10 cellular contexts compared by ENCODE assay signal in genomic region chr3:13002398-13003124, GRCh38.
DNase-seq lines count a peak whose midpoint lies in the region; ATAC-seq and TF ChIP-seq lines count a peak whose summit lies in the region.
"Had no signal": no experiment of that assay in that cellular context is flagged by ENCODE, and none has a peak within 500 bp of the region (broad histone marks: within the 10 kb centered on the region; RNA-seq: fewer than 3 reads in every experiment).

No MANE protein-coding gene starts in this region.

- intact Hi-C loops in mammary epithelial cell (cut with micrococcal nuclease): no loop called here
- intact Hi-C loops in breast epithelium (cut with DNase I; ENCODE audit: low total_unique reads): no loop called here

- H3K36me3 Mint-ChIP-seq in T-helper 1 cell treated with Interleukin-12 subunit alpha and Interleukin-12 subunit beta and Interleukin-4 antibody, amounts not matched to agents 30 μg/mL and 1 μg/mL, for 36 hours (ENCODE audit: low read depth): peaks cover 30% of the 10 kb centered on the region
- H3K36me3 Mint-ChIP-seq in mesothelial cell of epicardium: no peaks in the 10 kb centered on the region

- H3K27ac ChIP-seq in mammary epithelial cell (ENCODE audit: insufficient read depth, low read depth, low read length) (no peak overlapping the region), breast epithelium (no peak overlapping the region)

- WGBS in mammary epithelial cell (ENCODE audit: low coverage, missing lambda C conversion rate): 86% methylated on average over 2 of the region's 2 CpGs

- BruUV-seq in mammary epithelial cell (replicated peaks; lab: Mats Ljungman, UMichigan): TSS peak; percentile 98

- H3K4me3 ChIP-seq in mammary epithelial cell (replicated peaks in 1 of 3; ENCODE audit: insufficient read depth in 1 of 3, low read depth in 2 of 3, low read length in 3 of 3) (no peak overlapping the region), breast epithelium (no peak overlapping the region)

- peak; percentile 39 for ATAC-seq in HG03045 (IDR thresholded peaks at IDR 0.05; ENCODE audit: unreplicated experiment)

- H3K79me2 ChIP-seq in mammary epithelial cell (ENCODE audit: insufficient read depth, low read length): no peaks in the 10 kb centered on the region

- no peaks in the 10 kb centered on the region for H4K20me1 ChIP-seq in mammary epithelial cell (ENCODE audit: insufficient read depth, low read length)

- TF ChIP-seq CTCF in mammary epithelial cell (conservative IDR thresholded peaks at IDR 0.05 in 1 of 2, IDR thresholded peaks at IDR 0.05 in 1 of 2; ENCODE audit: extremely low read depth in 1 of 2, insufficient read depth in 1 of 2, low read depth in 1 of 2, low read length in 2 of 2) (no peak), breast epithelium (IDR thresholded peaks at IDR 0.05) (no peak), mesothelial cell of epicardium (IDR thresholded peaks at IDR 0.05; ENCODE audit: unreplicated experiment) (no peak)

- H3K36me3 ChIP-seq in mammary epithelial cell (ENCODE audit: insufficient read depth, low read length) (no peaks in the 10 kb centered on the region), breast epithelium (no peaks in the 10 kb centered on the region)

- H2AFZ ChIP-seq in mammary epithelial cell (ENCODE audit: low read depth, low read length): no peak overlapping the region

- H3K4me2 ChIP-seq in mammary epithelial cell (ENCODE audit: insufficient read depth, low read depth, low read length): no peak overlapping the region

- in situ Hi-C loops in mammary epithelial cell (cut with MboI; ENCODE audit: low sequenced_read_pairs in 2 of 2): no loop called here

- peak overlapping the region; percentile 61 for H3K27ac Mint-ChIP-seq in T-helper 1 cell treated with Interleukin-12 subunit alpha and Interleukin-12 subunit beta and Interleukin-4 antibody, amounts not matched to agents 30 μg/mL and 1 μg/mL, for 36 hours
- no peak overlapping the region for H3K27ac Mint-ChIP-seq in mesothelial cell of epicardium

- CTCF ChIA-PET in mammary epithelial cell (lab: Charles Lee; ENCODE audit: low non-redundant PET): no interaction called here

- H3K4me1 ChIP-seq in mammary epithelial cell (ENCODE audit: insufficient read depth, low read length) (no peaks in the 10 kb centered on the region), breast epithelium (no peaks in the 10 kb centered on the region)

- dilution Hi-C loops in mammary epithelial cell (cut with HindIII; ENCODE audit: low sequenced_read_pairs): no loop called here

- H3K4me1 Mint-ChIP-seq in T-helper 1 cell treated with Interleukin-12 subunit alpha and Interleukin-12 subunit beta and Interleukin-4 antibody, amounts not matched to agents 30 μg/mL and 1 μg/mL, for 36 hours (ENCODE audit: low read depth): peaks cover 42% of the 10 kb centered on the region
- peaks cover 6% of the 10 kb centered on the region for H3K4me1 Mint-ChIP-seq in mesothelial cell of epicardium

- no peaks in the 10 kb centered on the region for H3K9me3 Mint-ChIP-seq in T-helper 1 cell treated with Interleukin-12 subunit alpha and Interleukin-12 subunit beta and Interleukin-4 antibody, amounts not matched to agents 30 μg/mL and 1 μg/mL, for 36 hours
- no peaks in the 10 kb centered on the region for H3K9me3 Mint-ChIP-seq in mesothelial cell of epicardium

- H3K4me3 Mint-ChIP-seq in T-helper 1 cell treated with Interleukin-12 subunit alpha and Interleukin-12 subunit beta and Interleukin-4 antibody, amounts not matched to agents 30 μg/mL and 1 μg/mL, for 36 hours: peak overlapping the region; percentile 4
- H3K4me3 Mint-ChIP-seq in mesothelial cell of epicardium: no peak overlapping the region

- no peak for TF ChIP-seq POLR2A in breast epithelium (IDR thresholded peaks at IDR 0.05)

- no peaks in the 10 kb centered on the region for H3K27me3 Mint-ChIP-seq in T-helper 1 cell treated with Interleukin-12 subunit alpha and Interleukin-12 subunit beta and Interleukin-4 antibody, amounts not matched to agents 30 μg/mL and 1 μg/mL, for 36 hours (ENCODE audit: low read depth)
- no peaks in the 10 kb centered on the region for H3K27me3 Mint-ChIP-seq in mesothelial cell of epicardium (ENCODE audit: low read depth)

- H3K9me3 ChIP-seq in mammary epithelial cell (replicated peaks; ENCODE audit: insufficient read depth, low read length) (no peaks in the 10 kb centered on the region), breast epithelium (no peaks in the 10 kb centered on the region)

- H3K27me3 ChIP-seq in mammary epithelial cell (ENCODE audit: insufficient read depth, low read length) (no peaks in the 10 kb centered on the region), breast epithelium (no peaks in the 10 kb centered on the region)

- DNase-seq in mammary epithelial cell: no peak
- DNase-seq in breast epithelium (ENCODE audit: low spot score in 2 of 2): no peak
- DNase-seq in NCI-H2171 (lab: John Stamatoyannopoulos, UW): no peak
- DNase-seq in mesothelial cell of epicardium (ENCODE audit: low spot score in 2 of 2, unreplicated experiment in 2 of 2): no peak
- no peak for DNase-seq in DMS 273 (lab: John Stamatoyannopoulos, UW; ENCODE audit: unreplicated experiment)
- no peak for DNase-seq in Ammon's horn (ENCODE audit: low spot score)
- DNase-seq: NCI-H524 treated with DMSO at 0.1 percent for 48 hours; stimulated activated naive CD4-positive, alpha-beta T cell had no signal

- H3K9ac ChIP-seq in mammary epithelial cell (ENCODE audit: insufficient read depth, low read length): no peak overlapping the region
